1 cellular context compared by ENCODE assay signal in genomic region chr3:177211503-177212277, GRCh38.
A peak's percentile ranks its signal among the peaks of the same experiment; 100 is the strongest.
TF ChIP-seq lines count a peak whose summit lies in the region.

No MANE protein-coding gene starts in this region.

TF ChIP-seq in HepG2, 621 proteins besides CTCF, POLR2A, EP300 and RAD21 (continued from another document):
- TF ChIP-seq TFE3 (CRISPR knock-in tag; IDR thresholded peaks at IDR 0.05) (peak; percentile 71; the same call in 1 of the 2 replicates), ZNF10 (CRISPR knock-in tag; IDR thresholded peaks at IDR 0.05; ENCODE audit: borderline replicate concordance, low read depth) (no peak), STAT5B (CRISPR knock-in tag; IDR thresholded peaks at IDR 0.05) (no peak)
